12 cellular contexts compared by ENCODE assay signal in the genomic region with DNA sequence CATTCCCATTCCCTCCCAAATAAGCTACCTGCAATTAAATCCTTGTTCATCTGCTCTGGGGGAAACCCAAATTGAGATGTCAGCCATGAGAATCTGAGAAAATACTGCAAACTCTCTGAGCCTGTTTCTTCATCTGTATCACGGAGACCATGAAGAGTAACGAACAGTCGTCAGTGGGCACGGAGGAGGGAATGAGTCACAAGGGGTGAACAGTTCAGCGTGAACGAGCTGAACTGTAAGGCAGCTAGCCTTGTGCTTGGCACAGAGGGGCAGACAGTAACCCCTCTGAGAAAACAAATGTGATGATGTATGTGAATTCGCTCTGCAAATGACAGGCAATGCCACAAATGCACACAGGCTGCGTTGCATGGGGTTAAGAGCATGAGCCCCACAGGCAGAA.
DNase-seq lines count a peak whose midpoint lies in the region; ATAC-seq, FAIRE-seq and TF ChIP-seq lines count a peak whose summit lies in the region.
"Had no signal": no experiment of that assay in that cellular context is flagged by ENCODE, and none has a peak within 500 bp of the region (broad histone marks: within the 10 kb centered on the region; RNA-seq: fewer than 3 reads in every experiment).

No MANE protein-coding gene starts in this region.

- no peaks in the 10 kb centered on the region for H3K36me3 ChIP-seq in GM12878 (ENCODE audit: control insufficient read depth in 2 of 2, insufficient read depth in 2 of 2, low read length in 1 of 2)
- no peaks in the 10 kb centered on the region for H3K36me3 ChIP-seq in sigmoid colon
- no peaks in the 10 kb centered on the region for H3K36me3 ChIP-seq in effector memory CD4-positive, alpha-beta T cell (ENCODE audit: control insufficient read depth, insufficient read depth, low read length)
- H3K36me3 ChIP-seq: ovary had no signal

- H3K4me1 ChIP-seq in GM12878 (ENCODE audit: control insufficient read depth, insufficient read depth, low read length) (no peaks in the 10 kb centered on the region), sigmoid colon (peaks cover 0 to 17% (median 6%) of the 10 kb centered on the region in 4 donors)
- peaks cover 10% of the 10 kb centered on the region for H3K4me1 ChIP-seq in effector memory CD4-positive, alpha-beta T cell (ENCODE audit: control insufficient read depth, insufficient read depth, low read length, poor library complexity, severe bottlenecking)

- peaks cover 2% of the 10 kb centered on the region; the same call in 1 of the 3 replicates for H3K9me3 ChIP-seq in GM12878 (replicated peaks; ENCODE audit: control insufficient read depth, insufficient read depth, low read length)
- H3K9me3 ChIP-seq in sigmoid colon = no peaks in the 10 kb centered on the region
- no peaks in the 10 kb centered on the region for H3K9me3 ChIP-seq in effector memory CD4-positive, alpha-beta T cell (ENCODE audit: control insufficient read depth, low read length)
- H3K9me3 ChIP-seq: ovary had no signal

- SMC1A ChIA-PET in GM12878 (lab: Charles Lee; ENCODE audit: uncharacterized antibody, unreplicated experiment) = interaction anchor here (0.8 kb wide), 1 partner anchor 9 kb away, joined by 3 read pairs; no protein-coding TSS in a partner anchor

- RAD21 ChIA-PET in GM12878 (lab: Charles Lee; ENCODE audit: unreplicated experiment) = no interaction called here

- TF ChIP-seq CTCF in GM12878 (IDR thresholded peaks at IDR 0.05 in 2 of 3, conservative IDR thresholded peaks at IDR 0.05 in 1 of 3; ENCODE audit: control insufficient read depth in 2 of 3, extremely low read depth in 1 of 3, insufficient read depth in 1 of 3, low read depth in 3 of 3, low read length in 3 of 3) = no peak
- TF ChIP-seq CTCF in sigmoid colon (IDR thresholded peaks at IDR 0.05) = no peak

- H3K9ac ChIP-seq in GM12878 (ENCODE audit: control insufficient read depth, insufficient read depth, low read length) = no peak overlapping the region

- no peak for TF ChIP-seq EP300 in GM12878 (IDR thresholded peaks at IDR 0.05; ENCODE audit: borderline replicate concordance in 1 of 2, control insufficient read depth in 1 of 2, low read depth in 2 of 2, low read length in 2 of 2)
- no peak for TF ChIP-seq EP300 in sigmoid colon (IDR thresholded peaks at IDR 0.05)

- H2AFZ ChIP-seq in GM12878 (ENCODE audit: control insufficient read depth, low read depth, low read length) = no peak overlapping the region

- no peak for FAIRE-seq in GM12878 (lab: Jason Lieb, UNC)
- FAIRE-seq: keratinocyte had no signal

- in situ Hi-C loops in ACHN (cut with HindIII; ENCODE audit: low pct_ligation_motif_present, low pct_unique_long_range_greater_than_20kb, low sequenced_read_pairs) = no loop called here
- in situ Hi-C loops in GM12878 (cut with MboI) = no loop called here

- TF ChIP-seq RAD21 in GM12878 (IDR thresholded peaks at IDR 0.05; ENCODE audit: insufficient read depth, low read depth, low read length) = no peak

- DNase-seq in ACHN (peak; percentile 17), GM12878 (ENCODE audit: low read depth, low spot score) (no peak), sigmoid colon (no peak), germinal center (ENCODE audit: low spot score) (no peak)
- no peak for DNase-seq in effector memory CD4-positive, alpha-beta T cell
- DNase-seq: HCEC 1CT, NCI-H1930, ovary had no signal

- BruUV-seq in GM12878 (replicated peaks; lab: Mats Ljungman, UMichigan) = no TSS peak

- no peak overlapping the region for H3K27ac ChIP-seq in GM12878 (ENCODE audit: control insufficient read depth, insufficient read depth)
- H3K27ac ChIP-seq in sigmoid colon = peak overlapping the region; percentile 45 to 63 (median 52)
- H3K27ac ChIP-seq in effector memory CD4-positive, alpha-beta T cell (ENCODE audit: insufficient read depth, low read length, poor library complexity, severe bottlenecking) = no peak overlapping the region
- H3K27ac ChIP-seq: ovary had no signal

- WGBS in GM12878 (ENCODE audit: insufficient coverage, insufficient replicate concordance, low lambda C conversion rate, missing lambda C conversion rate) = 3% methylated on average over 8 of the region's 8 CpGs
- WGBS in sigmoid colon, 2 donors = 80 to 84% methylated on average over 8 of the region's 8 CpGs

- POLR2A ChIA-PET in GM12878 (lab: Charles Lee) = no interaction called here

- no peak for TF ChIP-seq POLR2A in GM12878 (IDR thresholded peaks at IDR 0.05; ENCODE audit: low read depth, low read length)
- TF ChIP-seq POLR2A in sigmoid colon (IDR thresholded peaks at IDR 0.05) = peak in 1 of 2 donors; percentile 7

- H3K4me2 ChIP-seq in GM12878 (ENCODE audit: control insufficient read depth, insufficient read depth) = no peak overlapping the region

- H3K79me2 ChIP-seq in GM12878 (ENCODE audit: control insufficient read depth, insufficient read depth, low read length) = no peaks in the 10 kb centered on the region

- no peaks in the 10 kb centered on the region for H3K27me3 ChIP-seq in GM12878 (replicated peaks in 1 of 2; ENCODE audit: control insufficient read depth in 2 of 2, insufficient read depth in 2 of 2, low read length in 1 of 2)
- H3K27me3 ChIP-seq in sigmoid colon = no peaks in the 10 kb centered on the region
- H3K27me3 ChIP-seq in effector memory CD4-positive, alpha-beta T cell (replicated peaks; ENCODE audit: control insufficient read depth, insufficient read depth, low read length, poor library complexity, severe bottlenecking) = no peaks in the 10 kb centered on the region
- H3K27me3 ChIP-seq: ovary had no signal

- CTCF ChIA-PET in GM12878 (lab: Yijun Ruan, JAX) = interaction anchor here (0.8 kb wide), 1 partner anchor 126 kb away, joined by 3 read pairs; no protein-coding TSS in a partner anchor

- intact Hi-C loops in GM12878 (cut with micrococcal nuclease; ENCODE audit: unreplicated experiment) = no loop called here
- intact Hi-C loops in sigmoid colon (cut with DNase I) = loop anchor here (5.0 kb wide), 1 partner anchor 170 kb away; no protein-coding TSS in a partner anchor

- no peak overlapping the region for H3K4me3 ChIP-seq in GM12878
- peak overlapping the region in 3 of 4 donors; percentile 11 to 25 (median 19) for H3K4me3 ChIP-seq in sigmoid colon
- H3K4me3 ChIP-seq in effector memory CD4-positive, alpha-beta T cell (ENCODE audit: insufficient read depth, low read depth, low read length, poor library complexity, severe bottlenecking) = no peak overlapping the region
- H3K4me3 ChIP-seq: ovary had no signal

- H4K20me1 ChIP-seq in GM12878 (ENCODE audit: control insufficient read depth, insufficient read depth) = no peaks in the 10 kb centered on the region

- peak; percentile 53 for ATAC-seq in HG02798 (IDR thresholded peaks at IDR 0.05; ENCODE audit: poor library complexity, unreplicated experiment)
- ATAC-seq in GM12878 = peak; percentile 52
- ATAC-seq in GM21360 (IDR thresholded peaks at IDR 0.05; ENCODE audit: unreplicated experiment) = no peak
- ATAC-seq in HG03039 (IDR thresholded peaks at IDR 0.05; ENCODE audit: unreplicated experiment) = no peak

TF ChIP-seq in GM12878, 131 proteins besides CTCF, POLR2A, EP300 and RAD21 (continues in another document):
- TF ChIP-seq CHD1 (IDR thresholded peaks at IDR 0.05; ENCODE audit: low read depth, low read length) (no peak), MTA2 (IDR thresholded peaks at IDR 0.05; ENCODE audit: low read depth) (no peak), BMI1 (IDR thresholded peaks at IDR 0.05; ENCODE audit: borderline replicate concordance) (no peak), NFXL1 (IDR thresholded peaks at IDR 0.05; ENCODE audit: borderline replicate concordance) (no peak), POLR2AphosphoS2 (IDR thresholded peaks at IDR 0.05; ENCODE audit: low read depth, low read length) (no peak), SMC3 (IDR thresholded peaks at IDR 0.05; ENCODE audit: borderline replicate concordance, low read length) (no peak), STAT3 (IDR thresholded peaks at IDR 0.05; ENCODE audit: low read depth, low read length) (no peak), YBX1 (IDR thresholded peaks at IDR 0.05) (no peak), NR2C2 (IDR thresholded peaks at IDR 0.05; ENCODE audit: borderline replicate concordance, control insufficient read depth, insufficient read length, low read depth) (no peak), HDAC6 (IDR thresholded peaks at IDR 0.05; ENCODE audit: unreplicated experiment) (no peak), SUPT20H (IDR thresholded peaks at IDR 0.05; ENCODE audit: borderline replicate concordance, control insufficient read depth, low read depth, low read length) (no peak), ZNF622 (IDR thresholded peaks at IDR 0.05) (no peak)
- TF ChIP-seq, protein P1, sequence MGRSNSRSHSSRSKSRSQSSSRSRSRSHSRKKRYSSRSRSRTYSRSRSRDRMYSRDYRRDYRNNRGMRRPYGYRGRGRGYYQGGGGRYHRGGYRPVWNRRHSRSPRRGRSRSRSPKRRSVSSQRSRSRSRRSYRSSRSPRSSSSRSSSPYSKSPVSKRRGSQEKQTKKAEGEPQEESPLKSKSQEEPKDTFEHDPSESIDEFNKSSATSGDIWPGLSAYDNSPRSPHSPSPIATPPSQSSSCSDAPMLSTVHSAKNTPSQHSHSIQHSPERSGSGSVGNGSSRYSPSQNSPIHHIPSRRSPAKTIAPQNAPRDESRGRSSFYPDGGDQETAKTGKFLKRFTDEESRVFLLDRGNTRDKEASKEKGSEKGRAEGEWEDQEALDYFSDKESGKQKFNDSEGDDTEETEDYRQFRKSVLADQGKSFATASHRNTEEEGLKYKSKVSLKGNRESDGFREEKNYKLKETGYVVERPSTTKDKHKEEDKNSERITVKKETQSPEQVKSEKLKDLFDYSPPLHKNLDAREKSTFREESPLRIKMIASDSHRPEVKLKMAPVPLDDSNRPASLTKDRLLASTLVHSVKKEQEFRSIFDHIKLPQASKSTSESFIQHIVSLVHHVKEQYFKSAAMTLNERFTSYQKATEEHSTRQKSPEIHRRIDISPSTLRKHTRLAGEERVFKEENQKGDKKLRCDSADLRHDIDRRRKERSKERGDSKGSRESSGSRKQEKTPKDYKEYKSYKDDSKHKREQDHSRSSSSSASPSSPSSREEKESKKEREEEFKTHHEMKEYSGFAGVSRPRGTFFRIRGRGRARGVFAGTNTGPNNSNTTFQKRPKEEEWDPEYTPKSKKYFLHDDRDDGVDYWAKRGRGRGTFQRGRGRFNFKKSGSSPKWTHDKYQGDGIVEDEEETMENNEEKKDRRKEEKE (IDR thresholded peaks at IDR 0.05) = no peak
- TF ChIP-seq, protein P2, sequence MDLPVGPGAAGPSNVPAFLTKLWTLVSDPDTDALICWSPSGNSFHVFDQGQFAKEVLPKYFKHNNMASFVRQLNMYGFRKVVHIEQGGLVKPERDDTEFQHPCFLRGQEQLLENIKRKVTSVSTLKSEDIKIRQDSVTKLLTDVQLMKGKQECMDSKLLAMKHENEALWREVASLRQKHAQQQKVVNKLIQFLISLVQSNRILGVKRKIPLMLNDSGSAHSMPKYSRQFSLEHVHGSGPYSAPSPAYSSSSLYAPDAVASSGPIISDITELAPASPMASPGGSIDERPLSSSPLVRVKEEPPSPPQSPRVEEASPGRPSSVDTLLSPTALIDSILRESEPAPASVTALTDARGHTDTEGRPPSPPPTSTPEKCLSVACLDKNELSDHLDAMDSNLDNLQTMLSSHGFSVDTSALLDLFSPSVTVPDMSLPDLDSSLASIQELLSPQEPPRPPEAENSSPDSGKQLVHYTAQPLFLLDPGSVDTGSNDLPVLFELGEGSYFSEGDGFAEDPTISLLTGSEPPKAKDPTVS (IDR thresholded peaks at IDR 0.05; ENCODE audit: low read depth, low read length) = no peak

Comparison
In these comparisons a context has a peak if more than half of its experiments do, and no peak if none do; other contexts are left out.
1. ATAC-seq: peak in HG02798 (single experiment) and GM12878 (single experiment); none in GM21360 (single experiment) and HG03039 (single experiment).
2. H3K27ac ChIP-seq: peak in sigmoid colon (4 of 4); none in GM12878 (single experiment) and effector memory CD4-positive, alpha-beta T cell (single experiment).
3. H3K4me3 ChIP-seq: peak in sigmoid colon (3 of 4); none in GM12878 (single experiment) and effector memory CD4-positive, alpha-beta T cell (single experiment).